In genomic region chr3:123332124-123332641, GRCh38 we compare ENCODE assay signal across 25 cellular contexts.
DNase-seq lines count a peak whose midpoint lies in the region; ATAC-seq and TF ChIP-seq lines count a peak whose summit lies in the region.
"Had no signal": no experiment of that assay in that cellular context is flagged by ENCODE, and none has a peak within 500 bp of the region (broad histone marks: within the 10 kb centered on the region; RNA-seq: fewer than 3 reads in every experiment).

No MANE protein-coding gene starts in this region.

- WGBS in gastroesophageal sphincter (ENCODE audit: low coverage in 1 of 2), 2 donors, result 52 to 64% methylated on average over 5 of the region's 15 CpGs
- WGBS in ovary, 3 donors, result 83 to 87% (median 84%) methylated on average over 14 to 15 of the region's 15 CpGs

- H3K27me3 Mint-ChIP-seq in stimulated activated memory B cell treated with anti-CD40 and anti-IgM and Interleukin-4, amounts not matched to agents 10 μg/mL and 1 μg/mL and 100 μg/mL, for 72 hours, result peaks cover 16% of the 10 kb centered on the region

- H3K4me3 ChIP-seq in gastroesophageal sphincter (no peak overlapping the region), ovary (no peak overlapping the region)
- H3K4me3 ChIP-seq: A549, neural progenitor cell, SJCRH30, smooth muscle cell, vagina had no signal

- H3K9me3 ChIP-seq in gastroesophageal sphincter, result no peaks in the 10 kb centered on the region
- H3K9me3 ChIP-seq in ovary, result no peaks in the 10 kb centered on the region
- H3K9me3 ChIP-seq: A549, BE2C, SJCRH30, vagina had no signal

- H3K36me3 ChIP-seq in gastroesophageal sphincter (peaks cover 0 to 22% of the 10 kb centered on the region in 2 donors), ovary (no peaks in the 10 kb centered on the region)
- H3K36me3 ChIP-seq: BE2C, neural progenitor cell, SJCRH30, vagina, WERI-Rb-1 had no signal

- no peaks in the 10 kb centered on the region for H3K27me3 ChIP-seq in gastroesophageal sphincter
- no peaks in the 10 kb centered on the region for H3K27me3 ChIP-seq in ovary
- H3K27me3 ChIP-seq: BE2C, neural progenitor cell, SJCRH30, vagina had no signal

- TF ChIP-seq EP300 in gastroesophageal sphincter (IDR thresholded peaks at IDR 0.05) (no peak), ovary (IDR thresholded peaks at IDR 0.05) (no peak)

- H3K27ac Mint-ChIP-seq in stimulated activated memory B cell treated with anti-CD40 and anti-IgM and Interleukin-4, amounts not matched to agents 10 μg/mL and 1 μg/mL and 100 μg/mL, for 72 hours, result no peak overlapping the region
- H3K27ac Mint-ChIP-seq: neural progenitor cell had no signal

- H3K36me3 Mint-ChIP-seq in stimulated activated memory B cell treated with anti-CD40 and anti-IgM and Interleukin-4, amounts not matched to agents 10 μg/mL and 1 μg/mL and 100 μg/mL, for 72 hours, result no peaks in the 10 kb centered on the region
- H3K36me3 Mint-ChIP-seq: neural progenitor cell had no signal

- peaks cover 12% of the 10 kb centered on the region for H3K4me1 Mint-ChIP-seq in stimulated activated memory B cell treated with anti-CD40 and anti-IgM and Interleukin-4, amounts not matched to agents 10 μg/mL and 1 μg/mL and 100 μg/mL, for 72 hours
- H3K4me1 Mint-ChIP-seq: neural progenitor cell had no signal

- H3K4me3 Mint-ChIP-seq in stimulated activated memory B cell treated with anti-CD40 and anti-IgM and Interleukin-4, amounts not matched to agents 10 μg/mL and 1 μg/mL and 100 μg/mL, for 72 hours, result no peak overlapping the region
- H3K4me3 Mint-ChIP-seq: neural progenitor cell had no signal

- no peak for ATAC-seq in Right ventricle myocardium inferior
- ATAC-seq in gastroesophageal sphincter, result no peak
- ATAC-seq in GM19467 (IDR thresholded peaks at IDR 0.05; ENCODE audit: unreplicated experiment), result no peak
- ATAC-seq in stimulated activated memory B cell treated with anti-CD40 and anti-IgM and Interleukin-4, amounts not matched to agents 10 μg/mL and 1 μg/mL and 100 μg/mL, for 72 hours, result no peak
- ATAC-seq: A549, HepG2, left lobe of liver had no signal

- peak overlapping the region; percentile 60 to 90 (median 86) for H3K27ac ChIP-seq in gastroesophageal sphincter
- H3K27ac ChIP-seq in ovary, result peak overlapping the region in 1 of 2 donors; percentile 75
- H3K27ac ChIP-seq: A549, neural progenitor cell, SJCRH30, vagina, WERI-Rb-1 had no signal

- no peaks in the 10 kb centered on the region for H3K9me3 Mint-ChIP-seq in stimulated activated memory B cell treated with anti-CD40 and anti-IgM and Interleukin-4, amounts not matched to agents 10 μg/mL and 1 μg/mL and 100 μg/mL, for 72 hours

- DNase-seq in cardiac septum (ENCODE audit: low spot score) (peak; percentile 73), Right ventricle myocardium inferior (ENCODE audit: missing footprints) (no peak), ovary (peak in 3 of 5 donors; percentile 9 to 36 (median 31)), NCI-H774 (lab: John Stamatoyannopoulos, UW) (no peak)
- DNase-seq in NK-92 treated with Interleukin-12 subunit alpha and Interleukin-12 subunit beta, amount 100 ng/mL, for 24 hours (lab: John Stamatoyannopoulos, UW), result no peak
- DNase-seq: activated CD4-positive, alpha-beta T cell treated with anti-CD3 and anti-CD28 coated beads, Interleukin-2, amount 50 U/mL, for 4 hours; amygdala; BE2C; effector memory CD4-positive, alpha-beta T cell; H7; NCI-H1436 treated with DMSO at 0.1 percent for 48 hours; NCI-H2171; NCI-H524 treated with DMSO at 0.1 percent for 48 hours; SJCRH30; stimulated activated CD4-positive, alpha-beta T cell treated with anti-CD3 and anti-CD28 coated beads, Interleukin-4, amount 100 ng/mL, for 1 hour; WERI-Rb-1 had no signal

- intact Hi-C loops in cardiac septum (cut with DNase I), result loop anchor here (5.0 kb wide), 1 partner anchor 70 kb away; no protein-coding TSS in a partner anchor
- intact Hi-C loops in Right ventricle myocardium inferior (cut with DNase I), result no loop called here
- intact Hi-C loops in ovary (cut with DNase I), result loop anchor here in 1 of 4 donors (5.0 kb wide), 1 partner anchor 115 kb away; the partner anchor contains the start of gene ADCY5

- TF ChIP-seq POLR2A in gastroesophageal sphincter (IDR thresholded peaks at IDR 0.05) (no peak), ovary (IDR thresholded peaks at IDR 0.05) (no peak)

- H3K4me1 ChIP-seq in gastroesophageal sphincter (peaks cover 10 to 100% (median 24%) of the 10 kb centered on the region in 3 donors), ovary (ENCODE audit: insufficient read depth) (peaks cover 16% of the 10 kb centered on the region)
- H3K4me1 ChIP-seq: A549, BE2C, SJCRH30, vagina had no signal

- TF ChIP-seq CTCF in gastroesophageal sphincter (IDR thresholded peaks at IDR 0.05), result no peak
- no peak for TF ChIP-seq CTCF in ovary (IDR thresholded peaks at IDR 0.05)

Comparison
In these comparisons a context has a peak if more than half of its experiments do, and no peak if none do; other contexts are left out.
1. DNase-seq: peak in cardiac septum (single experiment) and ovary (3 of 5); none in Right ventricle myocardium inferior (single experiment), NK-92 treated with Interleukin-12 subunit alpha and Interleukin-12 subunit beta, amount 100 ng/mL, for 24 hours (single experiment) and NCI-H774 (single experiment).